18 cellular contexts compared by ENCODE assay signal in genomic region chr3:69420781-69421520, GRCh38. TPM values are rescaled to one million over a fixed set of nuclear protein-coding genes. Genes with fewer than 3 reads are reported as not detected.
A peak's percentile ranks its signal among the peaks of the same experiment; 100 is the strongest.
DNase-seq lines count a peak whose midpoint lies in the region; ATAC-seq and TF ChIP-seq lines count a peak whose summit lies in the region.
"Had no signal": no experiment of that assay in that cellular context is flagged by ENCODE, and none has a peak within 500 bp of the region (broad histone marks: within the 10 kb centered on the region; RNA-seq: fewer than 3 reads in every experiment).

No MANE protein-coding gene starts in this region.

- peak; percentile 15 for DNase-seq in M059J (ENCODE audit: low read depth)
- DNase-seq in cardiac fibroblast (ENCODE audit: low read depth in 2 of 2): peak; percentile 39 to 70
- DNase-seq in left ventricle myocardium superior: peak; percentile 43
- no peak for DNase-seq in NCI-H748 treated with DMSO at 0.1 percent for 48 hours (lab: John Stamatoyannopoulos, UW)
- no peak for DNase-seq in hepatic stellate cell (ENCODE audit: low spot score)
- no peak for DNase-seq in NCI-H146 treated with DMSO at 0.1 percent for 48 hours (lab: John Stamatoyannopoulos, UW; ENCODE audit: unreplicated experiment)
- DNase-seq: activated CD4-positive, alpha-beta T cell treated with anti-CD3 and anti-CD28 coated beads, Interleukin-2, amount 10 ng/mL, durations not matched to agents 7 days and 5 days; activated naive CD8-positive, alpha-beta T cell treated with anti-CD3 and anti-CD28 coated beads for 36 hours; AML-193; endodermal cell; head of caudate nucleus; kidney glomerular epithelial cell; NCI-H1417 treated with DMSO at 0.1 percent for 48 hours; NCI-H446; T1000 had no signal

- peaks cover 29% of the 10 kb centered on the region for H3K4me1 ChIP-seq in skeletal muscle satellite cell (ENCODE audit: control insufficient read depth, insufficient read depth, low read length)

- H3K9me3 ChIP-seq in skeletal muscle satellite cell (replicated peaks; ENCODE audit: low read length): no peaks in the 10 kb centered on the region

- ATAC-seq in left ventricle myocardium superior (peak; percentile 83), GM21390 (IDR thresholded peaks at IDR 0.05; ENCODE audit: unreplicated experiment) (no peak)
- ATAC-seq: K562 had no signal

- H3K4me3 ChIP-seq in cardiac fibroblast (replicated peaks in 1 of 2; ENCODE audit: low read depth in 2 of 2, low read length in 2 of 2): no peak overlapping the region
- no peak overlapping the region for H3K4me3 ChIP-seq in skeletal muscle satellite cell (ENCODE audit: low read length)
- H3K4me3 ChIP-seq: K562 had no signal

- peak overlapping the region; percentile 37 for H3K4me2 ChIP-seq in skeletal muscle satellite cell (ENCODE audit: low read length)

- intact Hi-C loops in left ventricle myocardium superior (cut with micrococcal nuclease): loop anchor here (5.0 kb wide), 1 partner anchor 259 kb away; no protein-coding TSS in a partner anchor

- no peaks in the 10 kb centered on the region for H3K36me3 ChIP-seq in skeletal muscle satellite cell (ENCODE audit: insufficient read depth, low read length)

- H3K9ac ChIP-seq in skeletal muscle satellite cell (ENCODE audit: low read depth, low read length): no peak overlapping the region

- no peaks in the 10 kb centered on the region for H3K27me3 ChIP-seq in skeletal muscle satellite cell (ENCODE audit: control insufficient read depth, insufficient read depth, low read length)

- no peak for TF ChIP-seq CTCF in cardiac fibroblast (IDR thresholded peaks at IDR 0.05; ENCODE audit: low read depth, low read length)

RNA-seq across cellular contexts. Expression of gene FRMD4B, which starts 35.1 kb away (rescaled TPM):
- 0.07 and 0.25 TPM in 2 replicates for total RNA-seq in M059J (2014; rRNA removed; shearing (Covaris generic))
- 14.0 TPM for total RNA-seq in left ventricle myocardium superior
- total RNA-seq in skeletal muscle satellite cell (2012; rRNA removed): 1.1 and 1.8 TPM in 2 replicates

Comparison
In these comparisons a context has a peak if more than half of its experiments do, and no peak if none do; other contexts are left out.
1. DNase-seq: peak in M059J (single experiment), cardiac fibroblast (2 of 2) and left ventricle myocardium superior (single experiment); none in NCI-H748 treated with DMSO at 0.1 percent for 48 hours (single experiment), hepatic stellate cell (single experiment) and NCI-H146 treated with DMSO at 0.1 percent for 48 hours (single experiment).
2. RNA of gene FRMD4B, which starts 35.1 kb away (total RNA-seq): 14.0 TPM in left ventricle myocardium superior (single experiment); 0.07 to 0.25 TPM in M059J; every median in the first group is over 10 times any median in the second.